ENCODE assay signal across 8 cellular contexts in the genomic region with DNA sequence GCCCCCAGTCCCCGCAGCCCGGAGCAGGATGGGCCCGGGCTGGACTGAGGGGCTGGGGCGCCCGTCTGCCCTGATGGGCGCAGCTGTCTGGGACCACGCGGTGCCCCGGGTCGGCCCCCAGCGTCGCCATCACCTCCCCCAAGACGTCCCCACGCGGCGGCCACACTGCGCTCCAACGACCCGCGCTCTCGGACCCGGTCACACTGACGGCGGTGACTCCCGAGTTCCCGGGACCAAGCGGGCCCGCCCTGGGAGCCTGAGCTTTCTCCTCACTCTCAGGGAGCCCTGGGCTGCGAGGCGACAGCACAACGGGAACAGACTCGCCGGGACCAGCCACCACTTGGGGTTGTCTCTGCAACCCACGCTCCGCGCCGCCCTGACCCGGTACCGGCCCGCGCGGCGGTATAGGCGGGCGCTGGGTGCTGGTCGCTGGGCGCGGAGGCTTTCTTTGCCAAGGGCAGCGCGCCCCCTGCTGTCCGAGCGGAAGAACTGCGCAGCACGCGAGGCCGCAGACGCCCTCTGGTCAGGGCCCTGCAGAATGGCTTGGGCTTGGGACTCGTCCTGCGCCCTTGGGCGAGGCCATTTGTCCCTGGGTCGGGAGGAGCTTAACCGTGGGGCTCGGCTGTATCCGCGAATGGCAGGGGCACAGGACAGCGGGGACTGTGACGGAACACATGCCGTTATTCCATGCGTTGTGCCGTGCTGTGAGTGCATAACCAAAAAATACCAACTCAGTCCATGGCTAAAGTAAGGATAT. TPM values are rescaled to one million over a fixed set of nuclear protein-coding genes. Genes with fewer than 3 reads are reported as not detected.
DNase-seq lines count a peak whose midpoint lies in the region; ATAC-seq and TF ChIP-seq lines count a peak whose summit lies in the region.

No MANE protein-coding gene starts in this region.

- H3K9me3 Mint-ChIP-seq in CD14-positive monocyte = no peaks in the 10 kb centered on the region

- H3K27ac Mint-ChIP-seq in CD14-positive monocyte = peak overlapping the region in 1 of 7 donors; percentile 25

- intact Hi-C loops in CD14-positive monocyte (cut with micrococcal nuclease) (loop anchor here (2.0 to 10.0 kb wide), 3 partner anchors 306 to 384 kb away; no protein-coding TSS in a partner anchor), OCI-LY7 (cut with micrococcal nuclease; ENCODE audit: unreplicated experiment) (loop anchor here (1.0 to 5.0 kb wide), 5 partner anchors 42 to 382 kb away; no protein-coding TSS in a partner anchor)

- CTCF ChIA-PET in OCI-LY7 (lab: Charles Lee; ENCODE audit: unreplicated experiment) = interaction anchor here (0.5 to 1.3 kb wide), 7 partner anchors 12 to 384 kb away, joined by 3 to 5 read pairs (median 3); no protein-coding TSS in a partner anchor

- BruUV-seq in OCI-LY7 (replicated peaks; lab: Mats Ljungman, UMichigan) = no TSS peak

- H4K20me1 ChIP-seq in OCI-LY7 (ENCODE audit: insufficient read depth, low read length) = no peaks in the 10 kb centered on the region

- H3K36me3 Mint-ChIP-seq in CD14-positive monocyte = peaks cover 4 to 6% of the 10 kb centered on the region in 2 donors

- DNase-seq in CD14-positive monocyte (ENCODE audit: low spot score) (peak; percentile 71), OCI-LY7 (ENCODE audit: low spot score) (peak; percentile 80)
- DNase-seq in activated T-cell treated with anti-CD3 and anti-CD28 coated beads, Interleukin-2, amount 50 U/mL, for 1 hour = peak; percentile 80
- peak; percentile 44 to 47 for DNase-seq in stimulated activated CD8-positive, alpha-beta memory T cell treated with anti-CD3 and anti-CD28 coated beads, Interleukin-4, amount 100 ng/mL, for 1 hour (ENCODE audit: low read depth in 2 of 2, low spot score in 1 of 2)

- H3K27me3 ChIP-seq in esophagus (ENCODE audit: control insufficient read depth in 1 of 2, insufficient read depth in 2 of 2, low read length in 2 of 2) (no peaks in the 10 kb centered on the region), mucosa of rectum (ENCODE audit: control insufficient read depth in 2 of 2, insufficient read depth in 2 of 2, low read length in 2 of 2) (no peaks in the 10 kb centered on the region)

- H3K4me2 ChIP-seq in OCI-LY7 (ENCODE audit: low read length) = peak overlapping the region; percentile 84

- no peaks in the 10 kb centered on the region for H3K36me3 ChIP-seq in OCI-LY7 (ENCODE audit: insufficient read depth, low read length)
- H3K36me3 ChIP-seq in esophagus (ENCODE audit: control insufficient read depth in 2 of 2, insufficient read depth in 2 of 2, low read length in 1 of 2) = no peaks in the 10 kb centered on the region
- no peaks in the 10 kb centered on the region for H3K36me3 ChIP-seq in mucosa of rectum (ENCODE audit: control insufficient read depth in 2 of 2, insufficient read depth in 2 of 2, low read length in 2 of 2)

- H3K4me1 ChIP-seq in OCI-LY7 (ENCODE audit: insufficient read depth, low read length, poor library complexity, severe bottlenecking) = peaks cover 13% of the 10 kb centered on the region
- peaks cover 0 to 17% of the 10 kb centered on the region in 2 donors for H3K4me1 ChIP-seq in esophagus (ENCODE audit: control insufficient read depth in 2 of 2, insufficient read depth in 2 of 2, low read length in 1 of 2)
- H3K4me1 ChIP-seq in mucosa of rectum (ENCODE audit: control insufficient read depth in 2 of 2, insufficient read depth in 2 of 2, low read length in 2 of 2) = peaks cover 7 to 9% of the 10 kb centered on the region in 2 donors

- peak overlapping the region; percentile 44 to 72 for H3K9ac ChIP-seq in mucosa of rectum (ENCODE audit: low read depth in 1 of 2, low read length in 2 of 2)

- no peaks in the 10 kb centered on the region for H3K9me2 ChIP-seq in OCI-LY7 (ENCODE audit: insufficient read depth, low read length)

- H3K27me3 Mint-ChIP-seq in CD14-positive monocyte (ENCODE audit: low read depth in 3 of 3) = peaks cover 5 to 18% (median 13%) of the 10 kb centered on the region in 3 donors

- POLR2A ChIA-PET in OCI-LY7 (lab: Charles Lee) = interaction anchor here (0.6 to 1.5 kb wide), 3 partner anchors 11 to 336 kb away, joined by 3 to 6 read pairs (median 3); no protein-coding TSS in a partner anchor

- no peaks in the 10 kb centered on the region for H3K79me2 ChIP-seq in OCI-LY7 (ENCODE audit: insufficient read depth, low read depth, low read length)

- H3K27ac ChIP-seq in OCI-LY7 (ENCODE audit: low read depth, low read length, poor library complexity, severe bottlenecking) (no peak overlapping the region), esophagus (ENCODE audit: low read depth in 2 of 2, low read length in 1 of 2) (peak overlapping the region; percentile 88 to 91), mucosa of rectum (ENCODE audit: low read depth in 2 of 2, low read length in 2 of 2) (no peak overlapping the region)

- peaks cover 22% of the 10 kb centered on the region for H3K4me1 Mint-ChIP-seq in CD14-positive monocyte

- H3K9me3 ChIP-seq in OCI-LY7 (ENCODE audit: low read length) = no peaks in the 10 kb centered on the region
- no peaks in the 10 kb centered on the region for H3K9me3 ChIP-seq in esophagus (ENCODE audit: control insufficient read depth in 2 of 2, insufficient read depth in 1 of 2, low read depth in 1 of 2, low read length in 1 of 2)
- H3K9me3 ChIP-seq in mucosa of rectum (ENCODE audit: control insufficient read depth in 2 of 2, low read length in 2 of 2) = no peaks in the 10 kb centered on the region

- H3K4me3 ChIP-seq in OCI-LY7 (ENCODE audit: low read depth, low read length, poor library complexity, severe bottlenecking) (peak overlapping the region; percentile 70), esophagus (ENCODE audit: low read depth in 1 of 2, low read length in 2 of 2) (peak overlapping the region; percentile 46 to 55), mucosa of rectum (ENCODE audit: low read length in 2 of 2) (peak overlapping the region; percentile 62 to 70)

- TF ChIP-seq CTCF in CD14-positive monocyte (IDR thresholded peaks at IDR 0.05) (peak; percentile 98), OCI-LY7 (conservative IDR thresholded peaks at IDR 0.05; ENCODE audit: low read length) (peak; percentile 89)

- ATAC-seq in GM19351 (IDR thresholded peaks at IDR 0.05; ENCODE audit: unreplicated experiment) = peak; percentile 84
- ATAC-seq in HG03571 (IDR thresholded peaks at IDR 0.05; ENCODE audit: unreplicated experiment) = peak; percentile 88

- peak overlapping the region; percentile 92 for H2AFZ ChIP-seq in OCI-LY7 (ENCODE audit: low read length)

- WGBS in esophagus, 2 donors = 1 to 2% methylated on average over 59 to 70 of the region's 70 CpGs

- H3K4me3 Mint-ChIP-seq in CD14-positive monocyte = peak overlapping the region; percentile 75 to 85

RNA-seq across cellular contexts. Expression of gene ANKRD62, which starts 54.8 kb away (rescaled TPM):
- not detected for polyA plus RNA-seq in CD14-positive monocyte
- total RNA-seq in OCI-LY7 (2014; rRNA removed; shearing (Covaris generic)) = 4.1 and 5.4 TPM in 2 replicates
- total RNA-seq in OCI-LY7 (2022) = 7.1 and 7.3 TPM in 2 replicates
- under 1 TPM; 0.16 to 0.45 TPM for polyA plus RNA-seq in esophagus

RNA-seq across cellular contexts. Expression of gene IMPA2, which starts 57.5 kb away (rescaled TPM):
- polyA plus RNA-seq in CD14-positive monocyte = 100 to 1,000 TPM; 145 to 186 TPM
- total RNA-seq in OCI-LY7 (2014; rRNA removed; shearing (Covaris generic)) = 35.0 and 59.0 TPM in 2 replicates
- 51.9 and 55.8 TPM in 2 replicates for total RNA-seq in OCI-LY7 (2022)
- polyA plus RNA-seq in esophagus = 100 to 1,000 TPM in 1 of 2 donors, 10 to 100 TPM in 1; 79.1 to 142 TPM

Comparison
In these comparisons a context has a peak if more than half of its experiments do, and no peak if none do; other contexts are left out.
1. H3K27ac ChIP-seq: peak in esophagus (2 of 2); none in OCI-LY7 (single experiment) and mucosa of rectum (0 of 2).
2. Peak in every context shown above with its lines, with median percentiles within 50 percentile points of each other: DNase-seq and H3K4me3 ChIP-seq.